In genomic region chr12:45989277-45989856, GRCh38 we compare ENCODE assay signal across 8 cellular contexts. TPM values are rescaled to one million over a fixed set of nuclear protein-coding genes. Genes with fewer than 3 reads are reported as not detected.
DNase-seq lines count a peak whose midpoint lies in the region; ATAC-seq and TF ChIP-seq lines count a peak whose summit lies in the region.

No MANE protein-coding gene starts in this region.

- H3K9me3 ChIP-seq in Panc1 (ENCODE audit: control insufficient read depth, insufficient read depth, low read depth, low read length), result no peaks in the 10 kb centered on the region
- no peaks in the 10 kb centered on the region for H3K9me3 ChIP-seq in duodenal mucosa (ENCODE audit: control insufficient read depth in 1 of 2, low read length in 2 of 2)
- H3K9me3 ChIP-seq in mucosa of rectum (ENCODE audit: control insufficient read depth in 2 of 2, low read length in 2 of 2), result no peaks in the 10 kb centered on the region
- H3K9me3 ChIP-seq in vagina, result no peaks in the 10 kb centered on the region

- no TSS peak for BruUV-seq in Panc1 (replicated peaks; lab: Mats Ljungman, UMichigan)

- H3K4me3 ChIP-seq in AG10803 (ENCODE audit: low read length) (peak overlapping the region; percentile 87), Panc1 (ENCODE audit: low read depth in 2 of 2, low read length in 2 of 2) (peak overlapping the region; percentile 75 to 88), duodenal mucosa (ENCODE audit: low read depth in 1 of 2, low read length in 2 of 2) (peak overlapping the region; percentile 92 to 93), mucosa of rectum (ENCODE audit: low read length in 2 of 2) (peak overlapping the region; percentile 91 to 96), vagina (peak overlapping the region; percentile 90 to 98)

- peaks cover 25% of the 10 kb centered on the region for H3K4me1 ChIP-seq in Panc1 (ENCODE audit: control insufficient read depth, insufficient read depth, low read length)
- peaks cover 16 to 43% of the 10 kb centered on the region in 2 donors for H3K4me1 ChIP-seq in duodenal mucosa (ENCODE audit: control insufficient read depth in 1 of 2, insufficient read depth in 2 of 2, low read length in 2 of 2)
- H3K4me1 ChIP-seq in mucosa of rectum (ENCODE audit: control insufficient read depth in 2 of 2, insufficient read depth in 2 of 2, low read length in 2 of 2), result peaks cover 19 to 26% of the 10 kb centered on the region in 2 donors
- peaks cover 48% of the 10 kb centered on the region for H3K4me1 ChIP-seq in vagina

- no peak for TF ChIP-seq CTCF in AG10803 (conservative IDR thresholded peaks at IDR 0.05; ENCODE audit: low read length)
- no peak for TF ChIP-seq CTCF in Panc1 (IDR thresholded peaks at IDR 0.05)
- TF ChIP-seq CTCF in vagina (IDR thresholded peaks at IDR 0.05), result no peak

- CTCF ChIA-PET in Panc1 (lab: Charles Lee), result no interaction called here

- peaks cover 14% of the 10 kb centered on the region for H3K36me3 ChIP-seq in Panc1 (ENCODE audit: control insufficient read depth, insufficient read depth, low read length)
- H3K36me3 ChIP-seq in duodenal mucosa (ENCODE audit: control insufficient read depth in 1 of 2, insufficient read depth in 2 of 2, low read length in 2 of 2), result peaks cover 0 to 9% of the 10 kb centered on the region in 2 donors
- H3K36me3 ChIP-seq in mucosa of rectum (ENCODE audit: control insufficient read depth in 2 of 2, insufficient read depth in 2 of 2, low read length in 2 of 2), result peaks cover 0 to 7% of the 10 kb centered on the region in 2 donors
- no peaks in the 10 kb centered on the region for H3K36me3 ChIP-seq in vagina

- in situ Hi-C loops in Panc1 (cut with HindIII; ENCODE audit: low pct_unique_long_range_greater_than_20kb, low sequenced_read_pairs), result no loop called here

- ATAC-seq in GM18508 (IDR thresholded peaks at IDR 0.05; ENCODE audit: insufficient read depth, unreplicated experiment) (peak; percentile 3), HG03039 (IDR thresholded peaks at IDR 0.05; ENCODE audit: unreplicated experiment) (peak; percentile 19), Panc1 (peak; percentile 9; the same call in 1 of the 2 replicates)

- POLR2A ChIA-PET in Panc1 (lab: Charles Lee), result no interaction called here

- intact Hi-C loops in Panc1 (cut with micrococcal nuclease; ENCODE audit: unreplicated experiment) (no loop called here), vagina (cut with DNase I) (no loop called here)

- H3K27ac ChIP-seq in Panc1 (ENCODE audit: low read length) (peak overlapping the region; percentile 89), duodenal mucosa (ENCODE audit: low read depth, low read length) (peak overlapping the region; percentile 99), mucosa of rectum (ENCODE audit: low read depth in 2 of 2, low read length in 2 of 2) (peak overlapping the region; percentile 98 to 100), vagina (peak overlapping the region; percentile 99)

- TF ChIP-seq POLR2A in vagina (IDR thresholded peaks at IDR 0.05), result peak in 1 of 2 donors; percentile 28

- H3K27me3 ChIP-seq in Panc1 (ENCODE audit: control insufficient read depth, insufficient read depth, low read length), result no peaks in the 10 kb centered on the region
- H3K27me3 ChIP-seq in duodenal mucosa (ENCODE audit: control insufficient read depth in 1 of 2, insufficient read depth in 2 of 2, low read length in 2 of 2), result no peaks in the 10 kb centered on the region
- no peaks in the 10 kb centered on the region for H3K27me3 ChIP-seq in mucosa of rectum (ENCODE audit: control insufficient read depth in 2 of 2, insufficient read depth in 2 of 2, low read length in 2 of 2)
- no peaks in the 10 kb centered on the region for H3K27me3 ChIP-seq in vagina

- H3K9ac ChIP-seq in duodenal mucosa (ENCODE audit: low read depth in 1 of 2, low read length in 2 of 2) (peak overlapping the region; percentile 96 to 99), mucosa of rectum (ENCODE audit: low read depth in 1 of 2, low read length in 2 of 2) (peak overlapping the region; percentile 97 to 98)

- DNase-seq in AG10803 (ENCODE audit: low read depth) (no peak), Panc1 (ENCODE audit: low read depth, low spot score) (no peak), vagina (ENCODE audit: extremely low spot score in 2 of 2) (peak in 1 of 2 donors; percentile 92), AG20443 (ENCODE audit: low spot score) (no peak)

RNA-seq across cellular contexts. Expression of gene SCAF11, which starts 1.0 kb away (rescaled TPM):
- total RNA-seq in Panc1 (2021; ENCODE audit: unreplicated experiment), result 98.3 TPM
- polyA plus RNA-seq in Panc1 (2012; ENCODE audit: insufficient read length), result 45.5 TPM
- total RNA-seq in vagina, result 104 TPM
